Comparison of ENCODE assay signal across 13 cellular contexts in genomic region chr10:26540601-26541000, GRCh38.
A peak's percentile ranks its signal among the peaks of the same experiment; 100 is the strongest.
DNase-seq lines count a peak whose midpoint lies in the region; ATAC-seq and TF ChIP-seq lines count a peak whose summit lies in the region.
"Had no signal": no experiment of that assay in that cellular context is flagged by ENCODE, and none has a peak within 500 bp of the region (broad histone marks: within the 10 kb centered on the region; RNA-seq: fewer than 3 reads in every experiment).

No MANE protein-coding gene starts in this region.

- no peaks in the 10 kb centered on the region for H3K36me3 ChIP-seq in left ventricle myocardium inferior

- no peak overlapping the region for H3K27ac ChIP-seq in CD4-positive, alpha-beta T cell (ENCODE audit: low read depth, low read length)
- no peak overlapping the region for H3K27ac ChIP-seq in left ventricle myocardium inferior (replicated peaks)
- H3K27ac ChIP-seq: parathyroid adenoma had no signal

- no peak overlapping the region for H3K4me3 Mint-ChIP-seq in CD4-positive, alpha-beta T cell
- no peak overlapping the region for H3K4me3 Mint-ChIP-seq in endothelial cell (ENCODE audit: unreplicated experiment)
- H3K4me3 Mint-ChIP-seq: T-helper 1 cell treated with Interleukin-12 subunit alpha and Interleukin-12 subunit beta and Interleukin-4 antibody, amounts not matched to agents 30 μg/mL and 1 μg/mL, for 36 hours had no signal

- ATAC-seq in CD4-positive, alpha-beta T cell (ENCODE audit: poor library complexity) = no peak
- peak; percentile 54 for ATAC-seq in GM18517 (IDR thresholded peaks at IDR 0.05; ENCODE audit: unreplicated experiment)

- H3K27ac Mint-ChIP-seq in CD4-positive, alpha-beta T cell = peak overlapping the region; percentile 77
- no peak overlapping the region for H3K27ac Mint-ChIP-seq in endothelial cell (ENCODE audit: unreplicated experiment)
- H3K27ac Mint-ChIP-seq: T-helper 1 cell treated with Interleukin-12 subunit alpha and Interleukin-12 subunit beta and Interleukin-4 antibody, amounts not matched to agents 30 μg/mL and 1 μg/mL, for 36 hours had no signal

- H3K9me3 Mint-ChIP-seq in CD4-positive, alpha-beta T cell = no peaks in the 10 kb centered on the region
- H3K9me3 Mint-ChIP-seq in endothelial cell (ENCODE audit: unreplicated experiment) = no peaks in the 10 kb centered on the region
- H3K9me3 Mint-ChIP-seq: activated T-helper 2 cell treated with anti-CD3 and anti-CD28 coated beads, Interferon-gamma antibody, Interleukin-2, Interleukin-4, amounts not matched to agents 10 μg/mL and 5 μg/mL and 100 μg/mL, durations not matched to agents 14 hours and 24 hours and 36 hours; T-helper 1 cell treated with Interleukin-12 subunit alpha and Interleukin-12 subunit beta and Interleukin-4 antibody, amounts not matched to agents 30 μg/mL and 1 μg/mL, for 36 hours had no signal

- intact Hi-C loops in CD4-positive, alpha-beta T cell (cut with DNase I, micrococcal nuclease) = loop anchor here in 1 of 2 experiments (5.0 kb wide), 1 partner anchor 93 kb away; no protein-coding TSS in a partner anchor
- intact Hi-C loops in left ventricle myocardium inferior (cut with micrococcal nuclease) = no loop called here

- H3K27me3 ChIP-seq in CD4-positive, alpha-beta T cell (ENCODE audit: control insufficient read depth, insufficient read depth, low read length) = no peaks in the 10 kb centered on the region
- no peaks in the 10 kb centered on the region for H3K27me3 ChIP-seq in left ventricle myocardium inferior (ENCODE audit: low read depth)

- TF ChIP-seq CTCF in CD4-positive, alpha-beta T cell (IDR thresholded peaks at IDR 0.05) = no peak
- TF ChIP-seq CTCF in left ventricle myocardium inferior (IDR thresholded peaks at IDR 0.05; ENCODE audit: borderline replicate concordance) (no peak), endothelial cell (IDR thresholded peaks at IDR 0.05; ENCODE audit: unreplicated experiment) (no peak)

- CTCF ChIA-PET in CD4-positive, alpha-beta T cell (lab: Charles Lee) = no interaction called here

- in situ Hi-C loops in KBM-7 (cut with MboI; ENCODE audit: low pct_unique_long_range_greater_than_20kb, low sequenced_read_pairs) = no loop called here

- peaks cover 8% of the 10 kb centered on the region for H3K4me1 Mint-ChIP-seq in CD4-positive, alpha-beta T cell (ENCODE audit: low read depth)
- no peaks in the 10 kb centered on the region for H3K4me1 Mint-ChIP-seq in endothelial cell (ENCODE audit: unreplicated experiment)

- no peaks in the 10 kb centered on the region for H3K4me1 ChIP-seq in left ventricle myocardium inferior
- H3K4me1 ChIP-seq: parathyroid adenoma had no signal

- H3K27me3 Mint-ChIP-seq in CD4-positive, alpha-beta T cell = no peaks in the 10 kb centered on the region
- H3K27me3 Mint-ChIP-seq in endothelial cell (ENCODE audit: unreplicated experiment) = no peaks in the 10 kb centered on the region

- POLR2A ChIA-PET in CD4-positive, alpha-beta T cell (lab: Charles Lee) = no interaction called here

- H3K9me3 ChIP-seq in CD4-positive, alpha-beta T cell (ENCODE audit: control insufficient read depth, low read length) = no peaks in the 10 kb centered on the region
- no peaks in the 10 kb centered on the region for H3K9me3 ChIP-seq in left ventricle myocardium inferior (replicated peaks)

- H3K4me3 ChIP-seq in left ventricle myocardium inferior = no peak overlapping the region

- H3K36me3 Mint-ChIP-seq in CD4-positive, alpha-beta T cell (ENCODE audit: low read depth) = peaks cover 94% of the 10 kb centered on the region
- H3K36me3 Mint-ChIP-seq in endothelial cell (ENCODE audit: low read depth, unreplicated experiment) = no peaks in the 10 kb centered on the region

- no peak for DNase-seq in CD4-positive, alpha-beta T cell
- DNase-seq in KBM-7 (peak; percentile 28), fibroblast of peridontal ligament (ENCODE audit: extremely low read depth) (peak; percentile 5), left ventricle myocardium inferior (no peak), HCEC 1CT (no peak), endothelial cell (ENCODE audit: low spot score) (no peak)
- DNase-seq in NK-92 treated with Interleukin-12 subunit alpha and Interleukin-12 subunit beta, amount 100 ng/mL, for 24 hours (lab: John Stamatoyannopoulos, UW) = no peak
- DNase-seq: effector CD8-positive, alpha-beta T cell; NCI-H1930 had no signal

Comparison
In these comparisons a context has a peak if more than half of its experiments do, and no peak if none do; other contexts are left out.
1. DNase-seq: peak in KBM-7 (single experiment) and fibroblast of peridontal ligament (single experiment); none in CD4-positive, alpha-beta T cell (0 of 10), left ventricle myocardium inferior (single experiment), NK-92 treated with Interleukin-12 subunit alpha and Interleukin-12 subunit beta, amount 100 ng/mL, for 24 hours (single experiment), HCEC 1CT (single experiment) and endothelial cell (single experiment).